Comparison of ENCODE assay signal across 20 cellular contexts in the genomic region with DNA sequence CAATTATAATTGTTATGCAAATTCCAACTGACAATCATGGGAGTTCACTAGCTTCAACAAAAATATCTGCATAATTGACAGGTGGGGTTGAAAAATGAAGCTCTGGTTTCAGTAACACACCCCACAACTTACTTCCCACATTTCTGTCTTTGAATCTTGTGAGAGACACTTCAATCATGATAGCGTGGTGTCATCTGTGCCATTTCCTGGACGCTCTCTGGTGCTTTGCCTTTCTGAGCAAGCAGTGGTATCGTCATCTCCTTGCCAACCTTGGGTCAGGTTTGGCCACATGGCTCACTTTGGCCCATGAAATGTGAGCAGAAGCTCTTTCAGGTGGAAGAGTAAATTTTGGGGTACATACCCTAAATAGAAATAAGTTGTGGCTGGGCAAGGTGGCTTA. TPM values are rescaled to one million over a fixed set of nuclear protein-coding genes. Genes with fewer than 3 reads are reported as not detected.
DNase-seq lines count a peak whose midpoint lies in the region; ATAC-seq, FAIRE-seq and TF ChIP-seq lines count a peak whose summit lies in the region.
"Had no signal": no experiment of that assay in that cellular context is flagged by ENCODE, and none has a peak within 500 bp of the region (broad histone marks: within the 10 kb centered on the region; RNA-seq: fewer than 3 reads in every experiment).

No MANE protein-coding gene starts in this region.

- H3K27me3 ChIP-seq in OCI-LY1 (ENCODE audit: insufficient read depth, low read length) (no peaks in the 10 kb centered on the region), H1 (replicated peaks in 1 of 4; ENCODE audit: control insufficient read depth in 3 of 4, extremely low read depth in 1 of 4, insufficient read depth in 3 of 4, low read length in 3 of 4) (peaks cover 6 to 31% (median 24%) of the 10 kb centered on the region in 4 experiments; a peak in 6 of 7 replicates), aorta (ENCODE audit: control insufficient read depth in 1 of 2, insufficient read depth in 2 of 2, low read length in 1 of 2) (peaks cover 0 to 5% of the 10 kb centered on the region in 2 donors)

- no peak overlapping the region for H2AK5ac ChIP-seq in H1 (ENCODE audit: low read depth, low read length)

- no peaks in the 10 kb centered on the region for H3K23me2 ChIP-seq in H1 (ENCODE audit: low read depth, low read length)

- no peaks in the 10 kb centered on the region for H3K36me3 Mint-ChIP-seq in activated CD8-positive, alpha-beta T cell treated with anti-CD3 and anti-CD28 coated beads, Interleukin-2, amount 10 ng/mL, durations not matched to agents 7 days and 5 days (ENCODE audit: low read depth)
- H3K36me3 Mint-ChIP-seq in activated CD8-positive, alpha-beta T cell treated with anti-CD3 and anti-CD28 coated beads for 36 hours (ENCODE audit: low read depth), result no peaks in the 10 kb centered on the region
- H3K36me3 Mint-ChIP-seq: CD14-positive monocyte; CD4-positive, alpha-beta memory T cell had no signal

- no peak overlapping the region for H2AFZ ChIP-seq in OCI-LY1 (ENCODE audit: low read length)
- no peak overlapping the region for H2AFZ ChIP-seq in H1 (ENCODE audit: low read length)
- H2AFZ ChIP-seq: GM23248 had no signal

- H3K4me1 Mint-ChIP-seq in activated CD8-positive, alpha-beta T cell treated with anti-CD3 and anti-CD28 coated beads, Interleukin-2, amount 10 ng/mL, durations not matched to agents 7 days and 5 days (ENCODE audit: low read depth), result peaks cover 3% of the 10 kb centered on the region
- H3K4me1 Mint-ChIP-seq in activated CD8-positive, alpha-beta T cell treated with anti-CD3 and anti-CD28 coated beads for 36 hours (ENCODE audit: low read depth), result peaks cover 2% of the 10 kb centered on the region
- H3K4me1 Mint-ChIP-seq: CD14-positive monocyte had no signal

- no peak for TF ChIP-seq POLR2A in H1 (IDR thresholded peaks at IDR 0.05; ENCODE audit: control extremely low read depth in 1 of 2, low read depth in 2 of 2, low read length in 2 of 2)
- TF ChIP-seq POLR2A in GM12891 (IDR thresholded peaks at IDR 0.05; ENCODE audit: low read depth, low read length), result no peak

- no peak for TF ChIP-seq EP300 in H1 (IDR thresholded peaks at IDR 0.05; ENCODE audit: borderline replicate concordance in 1 of 2, low read depth in 2 of 2, low read length in 2 of 2)

- no peak overlapping the region for H3K14ac ChIP-seq in H1 (ENCODE audit: insufficient read length)

- no peaks in the 10 kb centered on the region for H3K9me2 ChIP-seq in OCI-LY1 (ENCODE audit: low read depth, low read length)

- DNase-seq in activated CD8-positive, alpha-beta T cell treated with anti-CD3 and anti-CD28 coated beads, Interleukin-2, amount 10 ng/mL, durations not matched to agents 7 days and 5 days, result no peak
- no peak for DNase-seq in activated CD8-positive, alpha-beta T cell treated with anti-CD3 and anti-CD28 coated beads for 36 hours
- DNase-seq in H1 (ENCODE audit: low read depth in 1 of 2, low spot score in 2 of 2) (no peak), aorta (no peak), NCI-H1092 treated with DMSO at 0.1 percent for 48 hours (lab: John Stamatoyannopoulos, UW) (no peak), GM12891 (ENCODE audit: insufficient read length, low spot score) (no peak)
- DNase-seq: 8988T; CD4-positive, alpha-beta memory T cell; DMS153; DMS79; GF-D8; GM23248; H7; HFFc6 had no signal

- peaks cover 46% of the 10 kb centered on the region for H3K27me3 Mint-ChIP-seq in activated CD8-positive, alpha-beta T cell treated with anti-CD3 and anti-CD28 coated beads, Interleukin-2, amount 10 ng/mL, durations not matched to agents 7 days and 5 days (ENCODE audit: low read depth)
- H3K27me3 Mint-ChIP-seq in activated CD8-positive, alpha-beta T cell treated with anti-CD3 and anti-CD28 coated beads for 36 hours, result peaks cover 50% of the 10 kb centered on the region

- no peak for TF ChIP-seq RAD21 in H1 (IDR thresholded peaks at IDR 0.05 in 1 of 2, conservative IDR thresholded peaks at IDR 0.05 in 1 of 2; ENCODE audit: low read depth in 2 of 2, low read length in 2 of 2)

- H3K4me2 ChIP-seq in OCI-LY1 (ENCODE audit: low read length) (peak overlapping the region; percentile 39), H1 (ENCODE audit: insufficient read depth in 1 of 2, low read depth in 2 of 2, low read length in 2 of 2) (no peak overlapping the region)
- H3K4me2 ChIP-seq: BLaER1 had no signal

- H3K4me1 ChIP-seq in OCI-LY1 (ENCODE audit: insufficient read depth, low read length, severe bottlenecking) (peaks cover 99% of the 10 kb centered on the region), H1 (replicated peaks in 1 of 4; ENCODE audit: control insufficient read depth in 3 of 4, insufficient read depth in 4 of 4, low read length in 3 of 4) (peaks cover 11 to 38% (median 24%) of the 10 kb centered on the region in 4 experiments), aorta (ENCODE audit: control insufficient read depth in 1 of 2, insufficient read depth in 2 of 2, low read length in 2 of 2) (no peaks in the 10 kb centered on the region)

- no peak overlapping the region for H3K4ac ChIP-seq in H1 (replicated peaks; ENCODE audit: insufficient read length, low read depth, low read length)

- 97% methylated on average over 3 of the region's 3 CpGs; no CpG with 5 or more reads in 1 of the 2 experiments for WGBS in H1 (ENCODE audit: extremely low coverage in 1 of 2, insufficient coverage in 1 of 2, insufficient read length in 1 of 2, insufficient replicate concordance in 2 of 2, low coverage in 1 of 2, low lambda C conversion rate in 2 of 2, missing lambda C conversion rate in 1 of 2), 2 experiments
- WGBS in aorta, 2 donors, result 79 to 88% methylated on average over 3 of the region's 3 CpGs

- intact Hi-C loops in activated CD8-positive, alpha-beta T cell treated with anti-CD3 and anti-CD28 coated beads for 36 hours (cut with micrococcal nuclease), result no loop called here
- intact Hi-C loops in aorta (cut with DNase I), result no loop called here

- H4K91ac ChIP-seq in H1 (replicated peaks; ENCODE audit: insufficient read length, low read length), result peak overlapping the region; percentile 68

- H3K79me1 ChIP-seq in H1 (ENCODE audit: low read depth, low read length), result peaks cover 3% of the 10 kb centered on the region

- H3K9me3 ChIP-seq in OCI-LY1 (ENCODE audit: low read length), result no peaks in the 10 kb centered on the region
- H3K9me3 ChIP-seq in H1 (ENCODE audit: insufficient read depth in 2 of 2, low read depth in 1 of 2, low read length in 1 of 2), result no peaks in the 10 kb centered on the region
- no peaks in the 10 kb centered on the region for H3K9me3 ChIP-seq in aorta (ENCODE audit: control insufficient read depth, low read length)
- H3K9me3 ChIP-seq: BLaER1 had no signal

- no peaks in the 10 kb centered on the region for H4K20me1 ChIP-seq in OCI-LY1 (ENCODE audit: insufficient read depth, low read length)
- peaks cover 3 to 11% of the 10 kb centered on the region in 2 experiments for H4K20me1 ChIP-seq in H1 (replicated peaks in 1 of 2; ENCODE audit: control insufficient read depth in 1 of 2, insufficient read depth in 2 of 2, low read length in 2 of 2)

- CTCF ChIA-PET in activated CD8-positive, alpha-beta T cell treated with anti-CD3 and anti-CD28 coated beads, Interleukin-2, amount 10 ng/mL, durations not matched to agents 7 days and 5 days (lab: Charles Lee), result no interaction called here
- CTCF ChIA-PET in activated CD8-positive, alpha-beta T cell treated with anti-CD3 and anti-CD28 coated beads for 36 hours (lab: Charles Lee), result interaction anchor here (0.8 kb wide), 1 partner anchor 76 kb away, joined by 3 read pairs; no protein-coding TSS in a partner anchor
- CTCF ChIA-PET in H1 (lab: Charles Lee; ENCODE audit: partially characterized antibody), result interaction anchor here (0.7 to 1.8 kb wide), 4 partner anchors 11 to 26 kb away, joined by 3 to 7 read pairs (median 4); no protein-coding TSS in a partner anchor

- no peak overlapping the region for H4K8ac ChIP-seq in H1 (ENCODE audit: extremely low read depth, insufficient read depth, low read length)

- H3K9ac ChIP-seq in OCI-LY1 (ENCODE audit: low read length) (peak overlapping the region; percentile 20; the same call in 1 of the 2 replicates), H1 (replicated peaks in 1 of 4; ENCODE audit: extremely low read depth in 1 of 4, low read depth in 3 of 4, low read length in 3 of 4) (no peak overlapping the region)
- H3K9ac ChIP-seq: BLaER1, GM23248 had no signal

- H3K79me2 ChIP-seq in OCI-LY1 (ENCODE audit: insufficient read depth, low read length) (peaks cover 100% of the 10 kb centered on the region), H1 (ENCODE audit: control insufficient read depth in 1 of 2, insufficient read depth in 2 of 2, low read length in 2 of 2) (no peaks in the 10 kb centered on the region; a peak in 1 of 4 replicates)

- POLR2A ChIA-PET in activated CD8-positive, alpha-beta T cell treated with anti-CD3 and anti-CD28 coated beads, Interleukin-2, amount 10 ng/mL, durations not matched to agents 7 days and 5 days (lab: Charles Lee), result no interaction called here
- POLR2A ChIA-PET in activated CD8-positive, alpha-beta T cell treated with anti-CD3 and anti-CD28 coated beads for 36 hours (lab: Charles Lee), result no interaction called here
- POLR2A ChIA-PET in H1 (lab: Charles Lee; ENCODE audit: partially characterized antibody), result no interaction called here

- H2BK15ac ChIP-seq in H1 (ENCODE audit: low read length), result no peak overlapping the region; the same call in 1 of the 2 replicates

- H3K27ac ChIP-seq in OCI-LY1 (ENCODE audit: low read depth, low read length, poor library complexity, severe bottlenecking) (peak overlapping the region; percentile 80), H1 (ENCODE audit: low read depth, low read length) (no peak overlapping the region), aorta (ENCODE audit: low read depth in 1 of 2, low read length in 2 of 2) (no peak overlapping the region)
- H3K27ac ChIP-seq: BLaER1, GM23248 had no signal

- no peak for ATAC-seq in activated CD8-positive, alpha-beta T cell treated with anti-CD3 and anti-CD28 coated beads, Interleukin-2, amount 10 ng/mL, durations not matched to agents 7 days and 5 days
- ATAC-seq in activated CD8-positive, alpha-beta T cell treated with anti-CD3 and anti-CD28 coated beads for 36 hours, result no peak
- no peak for ATAC-seq in aorta (ENCODE audit: low FRiP score)
- ATAC-seq: HCT116 had no signal

- no peak overlapping the region for H3K18ac ChIP-seq in H1 (ENCODE audit: extremely low read depth, low read length)

- H3K4me3 Mint-ChIP-seq in activated CD8-positive, alpha-beta T cell treated with anti-CD3 and anti-CD28 coated beads, Interleukin-2, amount 10 ng/mL, durations not matched to agents 7 days and 5 days, result no peak overlapping the region
- no peak overlapping the region for H3K4me3 Mint-ChIP-seq in activated CD8-positive, alpha-beta T cell treated with anti-CD3 and anti-CD28 coated beads for 36 hours
- H3K4me3 Mint-ChIP-seq: CD4-positive, alpha-beta memory T cell; HFFc6 had no signal

- no peaks in the 10 kb centered on the region for H3K9me3 Mint-ChIP-seq in activated CD8-positive, alpha-beta T cell treated with anti-CD3 and anti-CD28 coated beads, Interleukin-2, amount 10 ng/mL, durations not matched to agents 7 days and 5 days (ENCODE audit: insufficient read depth)
- no peaks in the 10 kb centered on the region for H3K9me3 Mint-ChIP-seq in activated CD8-positive, alpha-beta T cell treated with anti-CD3 and anti-CD28 coated beads for 36 hours
- H3K9me3 Mint-ChIP-seq: CD14-positive monocyte; CD4-positive, alpha-beta memory T cell; HFFc6 had no signal

- peaks cover 88% of the 10 kb centered on the region for H3K36me3 ChIP-seq in OCI-LY1 (ENCODE audit: insufficient read depth, low read length)
- no peaks in the 10 kb centered on the region for H3K36me3 ChIP-seq in H1 (ENCODE audit: control insufficient read depth in 2 of 4, insufficient read depth in 4 of 4, low read length in 3 of 4)
- H3K36me3 ChIP-seq in aorta (ENCODE audit: control insufficient read depth in 1 of 2, insufficient read depth in 2 of 2, low read length in 1 of 2), result no peaks in the 10 kb centered on the region
- H3K36me3 ChIP-seq: BLaER1 had no signal

- no peak overlapping the region for H3K23ac ChIP-seq in H1 (ENCODE audit: insufficient read length)

- H2BK5ac ChIP-seq in H1 (ENCODE audit: low read depth, low read length), result no peak overlapping the region

- H2BK12ac ChIP-seq in H1 (ENCODE audit: low read depth, low read length), result no peak overlapping the region

- H3K27ac Mint-ChIP-seq in activated CD8-positive, alpha-beta T cell treated with anti-CD3 and anti-CD28 coated beads, Interleukin-2, amount 10 ng/mL, durations not matched to agents 7 days and 5 days, result peak overlapping the region; percentile 18
- no peak overlapping the region for H3K27ac Mint-ChIP-seq in activated CD8-positive, alpha-beta T cell treated with anti-CD3 and anti-CD28 coated beads for 36 hours
- H3K27ac Mint-ChIP-seq: CD4-positive, alpha-beta memory T cell; HFFc6 had no signal

- no peak for TF ChIP-seq CTCF in activated CD8-positive, alpha-beta T cell treated with anti-CD3 and anti-CD28 coated beads for 36 hours (IDR thresholded peaks at IDR 0.05)
- TF ChIP-seq CTCF in OCI-LY1 (IDR thresholded peaks at IDR 0.05; ENCODE audit: low read length) (no peak), H1 (IDR thresholded peaks at IDR 0.05; ENCODE audit: control extremely low read depth in 1 of 3, insufficient read depth in 1 of 3, low read depth in 1 of 3, low read length in 3 of 3) (no peak)

- no peak overlapping the region for H2BK20ac ChIP-seq in H1 (ENCODE audit: low read length)

- FAIRE-seq in H1 (lab: Jason Lieb, UNC) (no peak), GM12891 (lab: Jason Lieb, UNC) (no peak)
- FAIRE-seq: GM19239 had no signal

- H3K4me3 ChIP-seq in OCI-LY1 (ENCODE audit: low read depth, low read length, poor library complexity, severe bottlenecking), result peak overlapping the region; percentile 14
- H3K4me3 ChIP-seq in H1 (ENCODE audit: extremely low read depth in 1 of 4, insufficient read depth in 2 of 4, low read depth in 3 of 4, low read length in 4 of 4), result no peak overlapping the region
- H3K4me3 ChIP-seq in aorta (ENCODE audit: low read length in 2 of 2), result no peak overlapping the region
- H3K4me3 ChIP-seq: BLaER1, GM23248 had no signal

- no peak overlapping the region for H2BK120ac ChIP-seq in H1 (replicated peaks; ENCODE audit: low read depth, low read length)

- H3K56ac ChIP-seq in H1 (replicated peaks; ENCODE audit: insufficient read length, low read depth, low read length), result no peak overlapping the region

- no peak overlapping the region for H4K5ac ChIP-seq in H1 (ENCODE audit: insufficient read length, low read depth, low read length)

- H3F3A ChIP-seq in OCI-LY1 (ENCODE audit: insufficient read depth, low read length), result no peaks in the 10 kb centered on the region

RNA-seq across cellular contexts. Expression of gene BMP7, which starts 10.2 kb away (rescaled TPM):
- not detected for total RNA-seq in activated CD8-positive, alpha-beta T cell treated with anti-CD3 and anti-CD28 coated beads, Interleukin-2, amount 10 ng/mL, durations not matched to agents 7 days and 5 days
- not detected for total RNA-seq in activated CD8-positive, alpha-beta T cell treated with anti-CD3 and anti-CD28 coated beads for 36 hours
- 7.2 and 9.2 TPM in 2 replicates for total RNA-seq in H1 (2021; fragmentation: NEBNext Ultra II Directional; extraction: Animal tissue kit (Norgen Biotek cat#: 25700))
- polyA plus RNA-seq in H1 (2011; rRNA removed) (14.7 and 29.5 TPM in 2 replicates), aorta (not detected)
- 19.0 TPM for polyA plus RNA-seq in H1 (2011; cell fraction: cytosol; rRNA removed)
- polyA plus RNA-seq in H1 (2011; cell fraction: nucleus; rRNA removed), result 26.5 TPM
- polyA plus RNA-seq in H1 (2012, experiment 1 of 2), result 4.3 to 11.0 TPM (median 8.6 TPM) in 4 replicates
- 4.3 TPM for polyA plus RNA-seq in H1 (2012, experiment 2 of 2)
- 8.0 TPM for polyA plus RNA-seq in H1 (2013, experiment 1 of 2)
- 9.6 TPM for polyA plus RNA-seq in H1 (2013, experiment 2 of 2)
- polyA minus RNA-seq in H1 (2011; rRNA and poly(A)+ RNA removed), result 6.7 and 12.4 TPM in 2 replicates
- 14.2 TPM for polyA minus RNA-seq in H1 (2011; cell fraction: cytosol; rRNA and poly(A)+ RNA removed)
- polyA minus RNA-seq in H1 (2011; cell fraction: nucleus; rRNA and poly(A)+ RNA removed), result 13.2 TPM
- total RNA-seq in aorta, result 1 to 10 TPM in 1 of 2 donors, under 1 TPM in 1; 0.52 to 1.0 TPM
- polyA plus RNA-seq in GM12891 (2012; ENCODE audit: low read depth, missing spikeins), result not detected
- total RNA-seq: CD4-positive, alpha-beta memory T cell; GM23248; HFFc6 had no signal
- polyA plus RNA-seq: AG04450; CD14-positive monocyte; CD4-positive, alpha-beta memory T cell; GM23248 had no signal
